ENCODE assay signal across 9 cellular contexts in the genomic region with DNA sequence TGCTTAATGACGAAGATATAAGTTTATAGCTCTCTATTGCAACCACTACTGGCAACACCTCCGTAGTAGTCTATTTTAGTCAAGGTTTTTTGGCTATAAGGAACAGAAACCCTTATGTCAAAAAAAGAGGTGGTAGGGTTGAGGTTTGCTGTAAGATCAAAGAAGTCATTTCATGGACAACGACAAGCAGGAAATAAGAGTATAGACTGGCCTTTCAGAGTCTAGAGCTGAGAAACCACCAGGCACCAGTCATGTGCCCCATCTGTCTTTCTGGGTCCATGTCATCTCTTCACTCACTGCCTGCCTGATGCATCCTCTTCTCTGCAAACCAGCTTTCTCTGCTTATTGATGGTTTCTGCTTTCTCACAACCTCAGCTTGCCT. TPM values are rescaled to one million over a fixed set of nuclear protein-coding genes. Genes with fewer than 3 reads are reported as not detected.
A peak's percentile ranks its signal among the peaks of the same experiment; 100 is the strongest.
DNase-seq lines count a peak whose midpoint lies in the region; ATAC-seq and TF ChIP-seq lines count a peak whose summit lies in the region.
"Had no signal": no experiment of that assay in that cellular context is flagged by ENCODE, and none has a peak within 500 bp of the region (broad histone marks: within the 10 kb centered on the region; RNA-seq: fewer than 3 reads in every experiment).

No MANE protein-coding gene starts in this region.

- H3K4me1 Mint-ChIP-seq in activated CD8-positive, alpha-beta T cell treated with anti-CD3 and anti-CD28 coated beads for 36 hours (ENCODE audit: low read depth) = peaks cover 60% of the 10 kb centered on the region
- peaks cover 6% of the 10 kb centered on the region for H3K4me1 Mint-ChIP-seq in neural progenitor cell

- ATAC-seq in HG03060 (IDR thresholded peaks at IDR 0.05; ENCODE audit: low read depth, unreplicated experiment) = peak; percentile 77
- peak; percentile 87 for ATAC-seq in activated CD8-positive, alpha-beta T cell treated with anti-CD3 and anti-CD28 coated beads for 36 hours
- peak; percentile 50 for ATAC-seq in upper lobe of right lung

- intact Hi-C loops in activated CD8-positive, alpha-beta T cell treated with anti-CD3 and anti-CD28 coated beads for 36 hours (cut with micrococcal nuclease) = no loop called here
- intact Hi-C loops in upper lobe of right lung (cut with DNase I) = no loop called here

- CTCF ChIA-PET in activated CD8-positive, alpha-beta T cell treated with anti-CD3 and anti-CD28 coated beads for 36 hours (lab: Charles Lee) = interaction anchor here (0.6 to 4.6 kb wide), 8 partner anchors 12 to 194 kb away, joined by 3 to 20 read pairs (median 4); a partner anchor contains a TSS

- H3K36me3 Mint-ChIP-seq in activated CD8-positive, alpha-beta T cell treated with anti-CD3 and anti-CD28 coated beads for 36 hours (ENCODE audit: low read depth) = peaks cover 2% of the 10 kb centered on the region
- H3K36me3 Mint-ChIP-seq in neural progenitor cell = peaks cover 15% of the 10 kb centered on the region

- TF ChIP-seq CTCF in activated CD8-positive, alpha-beta T cell treated with anti-CD3 and anti-CD28 coated beads for 36 hours (IDR thresholded peaks at IDR 0.05) = no peak
- TF ChIP-seq CTCF in upper lobe of right lung (IDR thresholded peaks at IDR 0.05) = no peak
- TF ChIP-seq CTCF in neural progenitor cell (IDR thresholded peaks at IDR 0.05) = no peak

- H4K20me1 ChIP-seq in neural progenitor cell (ENCODE audit: low read depth) = no peaks in the 10 kb centered on the region

- H3K27ac Mint-ChIP-seq in activated CD8-positive, alpha-beta T cell treated with anti-CD3 and anti-CD28 coated beads for 36 hours = peak overlapping the region; percentile 96
- no peak overlapping the region for H3K27ac Mint-ChIP-seq in neural progenitor cell
- H3K27ac Mint-ChIP-seq: nephron had no signal

- H3K27ac ChIP-seq in upper lobe of right lung (no peak overlapping the region), neural progenitor cell (no peak overlapping the region)

- H3F3A ChIP-seq in neural progenitor cell (ENCODE audit: low read depth) = no peaks in the 10 kb centered on the region

- no peak overlapping the region for H2AFZ ChIP-seq in neural progenitor cell (replicated peaks)

- no peaks in the 10 kb centered on the region for H3K36me3 ChIP-seq in upper lobe of right lung
- H3K36me3 ChIP-seq in neural progenitor cell = no peaks in the 10 kb centered on the region

- H3K4me3 Mint-ChIP-seq in activated CD8-positive, alpha-beta T cell treated with anti-CD3 and anti-CD28 coated beads for 36 hours = no peak overlapping the region
- no peak overlapping the region for H3K4me3 Mint-ChIP-seq in neural progenitor cell
- H3K4me3 Mint-ChIP-seq: nephron had no signal

- H3K27me3 ChIP-seq in upper lobe of right lung (no peaks in the 10 kb centered on the region), neural progenitor cell (no peaks in the 10 kb centered on the region)

- H3K9me3 Mint-ChIP-seq in activated CD8-positive, alpha-beta T cell treated with anti-CD3 and anti-CD28 coated beads for 36 hours = peaks cover 5% of the 10 kb centered on the region
- peaks cover 7% of the 10 kb centered on the region for H3K9me3 Mint-ChIP-seq in neural progenitor cell

- H3K79me2 ChIP-seq in neural progenitor cell (ENCODE audit: low read depth) = no peaks in the 10 kb centered on the region

- H3K4me2 ChIP-seq in neural progenitor cell = no peak overlapping the region

- peak; percentile 47 for DNase-seq in stimulated activated CD4-positive, alpha-beta T cell treated with anti-CD3 and anti-CD28 coated beads, Interleukin-4, amount 100 ng/mL, for 24 hours
- DNase-seq in stimulated activated CD4-positive, alpha-beta T cell treated with anti-CD3 and anti-CD28 coated beads, Interleukin-2, amount 100 ng/mL, for 48 hours = no peak
- DNase-seq in activated CD8-positive, alpha-beta T cell treated with anti-CD3 and anti-CD28 coated beads for 36 hours = peak; percentile 78
- DNase-seq in upper lobe of right lung (no peak), neural progenitor cell (ENCODE audit: low spot score) (no peak), D341Med (ENCODE audit: low spot score) (no peak), HT-29 (ENCODE audit: low spot score) (no peak)

- no peaks in the 10 kb centered on the region for H3K27me3 Mint-ChIP-seq in activated CD8-positive, alpha-beta T cell treated with anti-CD3 and anti-CD28 coated beads for 36 hours
- peaks cover 2% of the 10 kb centered on the region for H3K27me3 Mint-ChIP-seq in neural progenitor cell (ENCODE audit: insufficient read depth, low read depth)

- H3K9ac ChIP-seq in neural progenitor cell = no peak overlapping the region

- POLR2A ChIA-PET in activated CD8-positive, alpha-beta T cell treated with anti-CD3 and anti-CD28 coated beads for 36 hours (lab: Charles Lee) = interaction anchor here (0.9 kb wide), 1 partner anchor 42 kb away, joined by 3 read pairs; no protein-coding TSS in a partner anchor

- H3K4me3 ChIP-seq in upper lobe of right lung = no peak overlapping the region
- H3K4me3 ChIP-seq in neural progenitor cell = no peak overlapping the region

- H3K9me3 ChIP-seq in upper lobe of right lung (no peaks in the 10 kb centered on the region), neural progenitor cell (ENCODE audit: low read depth) (no peaks in the 10 kb centered on the region)

- H3K4me1 ChIP-seq in upper lobe of right lung = peaks cover 27% of the 10 kb centered on the region
- no peaks in the 10 kb centered on the region for H3K4me1 ChIP-seq in neural progenitor cell

RNA-seq across cellular contexts. Expression of a gene that starts 42.7 kb away (rescaled TPM):
- total RNA-seq in activated CD8-positive, alpha-beta T cell treated with anti-CD3 and anti-CD28 coated beads for 36 hours = 1 to 10 TPM in 1 of 2 experiments, under 1 TPM in 1; 0.54 to 1.1 TPM
- total RNA-seq in upper lobe of right lung (377 TPM), neural progenitor cell (ENCODE audit: low replicate concordance) (14.6 and 17.6 TPM in 2 replicates)
- total RNA-seq in HT-29 (2014; rRNA removed; shearing (Covaris generic)) = 5.6 and 12.5 TPM in 2 replicates

Comparison
In these comparisons a context has a peak if more than half of its experiments do, and no peak if none do; other contexts are left out.
1. DNase-seq: peak in stimulated activated CD4-positive, alpha-beta T cell treated with anti-CD3 and anti-CD28 coated beads, Interleukin-4, amount 100 ng/mL, for 24 hours (single experiment) and activated CD8-positive, alpha-beta T cell treated with anti-CD3 and anti-CD28 coated beads for 36 hours (single experiment); none in stimulated activated CD4-positive, alpha-beta T cell treated with anti-CD3 and anti-CD28 coated beads, Interleukin-2, amount 100 ng/mL, for 48 hours (0 of 2), upper lobe of right lung (single experiment), neural progenitor cell (single experiment), D341Med (single experiment) and HT-29 (single experiment).
2. RNA of a gene that starts 42.7 kb away (total RNA-seq): 377 TPM in upper lobe of right lung (single experiment); 14.6 to 17.6 TPM in neural progenitor cell, 5.6 to 12.5 TPM in HT-29 and 0.54 to 1.1 TPM in activated CD8-positive, alpha-beta T cell treated with anti-CD3 and anti-CD28 coated beads for 36 hours; every median in the first group is over 10 times any median in the second.
3. Peak in every context shown above with its lines, with median percentiles within 50 percentile points of each other: ATAC-seq.